In the genomic region with DNA sequence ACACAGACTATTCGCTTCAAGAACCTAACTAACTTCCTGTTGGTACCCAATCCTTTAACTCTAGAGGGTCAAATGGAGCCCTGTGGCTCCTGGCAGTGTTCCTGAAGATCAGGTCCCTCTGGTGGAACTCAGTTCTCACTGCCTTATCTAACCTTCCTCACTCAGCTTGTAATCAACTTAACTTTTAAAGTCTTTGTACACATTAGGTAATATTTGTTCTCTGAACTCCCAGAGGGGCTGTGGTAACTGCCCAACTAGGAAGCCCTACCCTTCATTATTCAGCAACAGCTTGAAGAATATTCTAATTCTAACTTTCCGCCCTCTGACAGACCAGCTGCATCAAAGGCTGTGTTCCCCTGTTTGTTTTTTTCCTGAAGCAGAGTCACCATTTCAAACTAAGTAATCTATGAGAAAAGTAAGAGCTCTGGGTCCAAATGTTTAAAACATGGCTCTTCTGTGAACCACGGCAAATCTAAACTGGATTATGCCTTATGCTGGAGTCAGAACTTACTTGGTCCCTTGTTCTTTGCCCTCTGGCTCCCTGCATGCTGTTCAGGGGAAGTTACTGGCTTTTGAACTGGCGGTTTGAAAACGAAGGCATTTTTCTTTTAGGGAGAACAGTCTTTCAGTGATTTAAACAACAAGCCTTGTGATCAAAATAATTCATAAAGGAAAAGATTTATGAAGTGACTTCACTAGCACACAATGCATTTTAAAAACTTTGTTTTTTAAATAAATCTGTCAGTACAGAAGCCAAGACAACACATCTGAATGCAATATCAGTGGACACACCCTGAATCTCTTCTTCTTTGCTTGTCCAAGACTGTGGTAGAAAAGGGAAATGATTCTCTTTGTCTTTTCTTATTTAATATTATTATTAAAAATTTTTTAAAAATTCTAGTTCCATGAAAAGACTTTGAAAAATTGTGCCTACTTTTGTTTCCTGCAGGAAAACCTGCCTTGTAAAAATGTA, we compare ENCODE assay signal across 12 cellular contexts.
DNase-seq lines count a peak whose midpoint lies in the region; ATAC-seq and TF ChIP-seq lines count a peak whose summit lies in the region.
"Had no signal": no experiment of that assay in that cellular context is flagged by ENCODE, and none has a peak within 500 bp of the region (broad histone marks: within the 10 kb centered on the region; RNA-seq: fewer than 3 reads in every experiment).

No MANE protein-coding gene starts in this region.

- H3K27me3 Mint-ChIP-seq in activated CD4-positive, alpha-beta memory T cell treated with anti-CD3 and anti-CD28 coated beads for 36 hours: no peaks in the 10 kb centered on the region

- no peak overlapping the region for H3K23ac ChIP-seq in neuronal stem cell (ENCODE audit: low read depth, low read length, poor library complexity)

- H3K27me3 ChIP-seq in neuronal stem cell (ENCODE audit: control insufficient read depth in 3 of 3, insufficient read depth in 3 of 3, low read depth in 1 of 3, low read length in 3 of 3): no peaks in the 10 kb centered on the region

- no peak overlapping the region for H3K4me3 ChIP-seq in neuronal stem cell (ENCODE audit: low read length in 2 of 2)

- H3K36me3 Mint-ChIP-seq in activated CD4-positive, alpha-beta memory T cell treated with anti-CD3 and anti-CD28 coated beads for 36 hours: peaks cover 19% of the 10 kb centered on the region

- H4K91ac ChIP-seq in neuronal stem cell (ENCODE audit: low read depth, low read length, poor library complexity): no peak overlapping the region

- no peak overlapping the region for H3K14ac ChIP-seq in neuronal stem cell (ENCODE audit: low read length)

- POLR2A ChIA-PET in activated CD4-positive, alpha-beta memory T cell treated with anti-CD3 and anti-CD28 coated beads for 36 hours (lab: Charles Lee): no interaction called here
- POLR2A ChIA-PET in RWPE1 (lab: Yijun Ruan, JAX; ENCODE audit: low non-redundant PET): no interaction called here

- no peak overlapping the region for H2BK15ac ChIP-seq in neuronal stem cell (ENCODE audit: low read length)

- H3K18ac ChIP-seq in neuronal stem cell (ENCODE audit: low read length): no peak overlapping the region

- no peak overlapping the region for H3K9ac ChIP-seq in neuronal stem cell (ENCODE audit: low read depth, low read length, poor library complexity)

- no peak overlapping the region for H3K4me2 ChIP-seq in neuronal stem cell (ENCODE audit: insufficient read depth, low read length, poor library complexity, severe bottlenecking)

- no peaks in the 10 kb centered on the region for H3K9me3 ChIP-seq in neuronal stem cell (replicated peaks in 1 of 2; ENCODE audit: control insufficient read depth in 2 of 2, insufficient read depth in 1 of 2, low read depth in 1 of 2, low read length in 2 of 2)

- no peak for TF ChIP-seq CTCF in RWPE1 (conservative IDR thresholded peaks at IDR 0.05; ENCODE audit: low read depth)

- H3K4ac ChIP-seq in neuronal stem cell (ENCODE audit: low read length): no peak overlapping the region

- H2BK12ac ChIP-seq in neuronal stem cell (ENCODE audit: low read length): no peak overlapping the region

- H3K4me1 ChIP-seq in neuronal stem cell (ENCODE audit: control insufficient read depth in 2 of 2, insufficient read depth in 1 of 2, low read depth in 1 of 2, low read length in 2 of 2): peaks cover 6 to 9% of the 10 kb centered on the region in 2 donors

- peak overlapping the region; percentile 51 for H2AFZ ChIP-seq in neuronal stem cell (ENCODE audit: low read length)

- DNase-seq in Right ventricle myocardium inferior (ENCODE audit: missing footprints) (no peak), cardiac septum (ENCODE audit: low spot score) (no peak), Right ventricle myocardium superior (peak; percentile 26), neuronal stem cell (ENCODE audit: low spot score) (no peak), DMS114 treated with DMSO at 0.1 percent for 48 hours (lab: John Stamatoyannopoulos, UW; ENCODE audit: unreplicated experiment) (no peak), RWPE1 (ENCODE audit: low spot score) (no peak), HPDE6-E6E7 (ENCODE audit: extremely low spot score) (no peak)
- DNase-seq in activated CD4-positive, alpha-beta memory T cell treated with anti-CD3 and anti-CD28 coated beads for 36 hours: no peak
- DNase-seq: NCI-H1417; stimulated activated CD4-positive, alpha-beta T cell treated with anti-CD3 and anti-CD28 coated beads, Interleukin-12 subunit alpha, Interleukin-12 subunit beta, amount 100 ng/mL, for 4 hours; stimulated activated naive CD8-positive, alpha-beta T cell treated with anti-CD3 and anti-CD28 coated beads, Interleukin-15, Interleukin-2, amounts not matched to agents 100 U/mL and 50 U/mL, for 24 hours had no signal

- no peak overlapping the region for H4K8ac ChIP-seq in neuronal stem cell (ENCODE audit: low read depth, low read length)

- H3K27ac Mint-ChIP-seq in activated CD4-positive, alpha-beta memory T cell treated with anti-CD3 and anti-CD28 coated beads for 36 hours: no peak overlapping the region
- H3K27ac Mint-ChIP-seq: activated T-helper 1 cell treated with anti-CD3 and anti-CD28 coated beads, Interleukin-12 subunit alpha, Interleukin-12 subunit beta, Interleukin-2, Interleukin-4 antibody, amounts not matched to agents 30 ng/mL and 10 ng/mL and 1 ng/mL, durations not matched to agents 14 hours and 24 hours and 36 hours had no signal

- ATAC-seq in Right ventricle myocardium inferior (peak; percentile 75), Right ventricle myocardium superior (ENCODE audit: poor library complexity) (peak; percentile 79)
- ATAC-seq: stimulated activated naive CD8-positive, alpha-beta T cell treated with anti-CD3 and anti-CD28 coated beads, Interleukin-15, Interleukin-2, amounts not matched to agents 100 U/mL and 50 U/mL, for 24 hours had no signal

- no peak overlapping the region for H2BK5ac ChIP-seq in neuronal stem cell (ENCODE audit: low read length)

- no peak overlapping the region for H3K4me3 Mint-ChIP-seq in activated CD4-positive, alpha-beta memory T cell treated with anti-CD3 and anti-CD28 coated beads for 36 hours
- H3K4me3 Mint-ChIP-seq: activated T-helper 1 cell treated with anti-CD3 and anti-CD28 coated beads, Interleukin-12 subunit alpha, Interleukin-12 subunit beta, Interleukin-2, Interleukin-4 antibody, amounts not matched to agents 30 ng/mL and 10 ng/mL and 1 ng/mL, durations not matched to agents 14 hours and 24 hours and 36 hours had no signal

- no CpG with 5 or more reads among the region's 5 CpGs for WGBS in neuronal stem cell (ENCODE audit: extremely low coverage in 2 of 2, insufficient read length in 2 of 2, insufficient replicate concordance in 1 of 2), 2 donors

- no peaks in the 10 kb centered on the region for H3K4me1 Mint-ChIP-seq in activated CD4-positive, alpha-beta memory T cell treated with anti-CD3 and anti-CD28 coated beads for 36 hours (ENCODE audit: low read depth)

- H3K36me3 ChIP-seq in neuronal stem cell (replicated peaks in 1 of 2; ENCODE audit: control insufficient read depth in 2 of 2, insufficient read depth in 2 of 2, low read length in 2 of 2): no peaks in the 10 kb centered on the region

- intact Hi-C loops in Right ventricle myocardium inferior (cut with DNase I): loop anchor here (5.0 kb wide), 1 partner anchor 37 kb away; no protein-coding TSS in a partner anchor
- intact Hi-C loops in cardiac septum (cut with DNase I): loop anchor here (5.0 kb wide), 1 partner anchor 37 kb away; no protein-coding TSS in a partner anchor
- intact Hi-C loops in Right ventricle myocardium superior (cut with DNase I): no loop called here
- intact Hi-C loops in activated CD4-positive, alpha-beta memory T cell treated with anti-CD3 and anti-CD28 coated beads for 36 hours (cut with micrococcal nuclease): no loop called here

- H2AK5ac ChIP-seq in neuronal stem cell (ENCODE audit: low read depth, low read length): no peak overlapping the region

- CTCF ChIA-PET in activated CD4-positive, alpha-beta memory T cell treated with anti-CD3 and anti-CD28 coated beads for 36 hours (lab: Charles Lee): no interaction called here
- CTCF ChIA-PET in RWPE1 (lab: Yijun Ruan, JAX): interaction anchor here (0.5 kb wide), 1 partner anchor 1543 kb away, joined by 3 read pairs; no protein-coding TSS in a partner anchor

- H3K79me1 ChIP-seq in neuronal stem cell (ENCODE audit: low read depth, low read length): no peaks in the 10 kb centered on the region

- H3K9me3 Mint-ChIP-seq in activated CD4-positive, alpha-beta memory T cell treated with anti-CD3 and anti-CD28 coated beads for 36 hours: peaks cover 6% of the 10 kb centered on the region

- H2BK120ac ChIP-seq in neuronal stem cell (ENCODE audit: low read depth, low read length): no peak overlapping the region

- H3K27ac ChIP-seq in neuronal stem cell (replicated peaks; ENCODE audit: low read length): no peak overlapping the region
- H3K27ac ChIP-seq in RWPE1: no peak overlapping the region

Comparison
In these comparisons a context has a peak if more than half of its experiments do, and no peak if none do; other contexts are left out.
1. intact Hi-C loops: an anchor here in Right ventricle myocardium inferior (5.0 kb wide) and cardiac septum (5.0 kb wide); none called in Right ventricle myocardium superior and activated CD4-positive, alpha-beta memory T cell treated with anti-CD3 and anti-CD28 coated beads for 36 hours.